ENCODE assay signal across 27 cellular contexts in genomic region chr10:81679291-81679690, GRCh38.
"Had no signal": no experiment of that assay in that cellular context is flagged by ENCODE, and none has a peak within 500 bp of the region (broad histone marks: within the 10 kb centered on the region; RNA-seq: fewer than 3 reads in every experiment).

No MANE protein-coding gene starts in this region.

- H3K27me3 ChIP-seq: neutrophil, ovary, stomach, thyroid gland, tibial nerve, upper lobe of left lung, vagina had no signal

- H3K79me2 ChIP-seq: parathyroid adenoma had no signal

- FAIRE-seq: urothelium cell line had no signal

- H3K27ac ChIP-seq: neutrophil, ovary, parathyroid adenoma, psoas muscle, skin epidermis, stomach, thoracic aorta, thyroid gland, tibial nerve, upper lobe of left lung, vagina had no signal

- DNase-seq: naive thymus-derived CD8-positive, alpha-beta T cell; nephron progenitor cell; occipital lobe; ovary; posterior cingulate gyrus; psoas muscle; right cardiac atrium; stimulated activated CD4-positive, alpha-beta T cell treated with anti-CD3 and anti-CD28 coated beads, Interleukin-15, amount 100 ng/mL, for 24 hours; stimulated activated CD4-positive, alpha-beta T cell treated with anti-CD3 and anti-CD28 coated beads, Interleukin-2, amount 100 ng/mL, for 24 hours; stimulated activated CD4-positive, alpha-beta T cell treated with anti-CD3 and anti-CD28 coated beads, Interleukin-2, amount 100 ng/mL, for 48 hours; stimulated activated CD4-positive, alpha-beta T cell treated with anti-CD3 and anti-CD28 coated beads, Interleukin-4, amount 100 ng/mL, for 24 hours; stimulated activated naive B cell treated with anti-CD40 and anti-IgM and Interleukin-4, amounts not matched to agents 10 μg/mL and 1 μg/mL and 100 μg/mL, for 72 hours; stimulated activated naive CD4-positive, alpha-beta T cell treated with Interleukin-2 at 50 U/mL for 16 hours; stomach; thyroid gland; trophoblast cell; upper lobe of left lung had no signal

- H3K4me3 ChIP-seq: ovary, psoas muscle, skin epidermis, stomach, thoracic aorta, thyroid gland, tibial nerve, upper lobe of left lung, vagina had no signal

- H3K36me3 ChIP-seq: neutrophil, ovary, stomach, thoracic aorta, thyroid gland, tibial nerve, upper lobe of left lung, vagina had no signal

- H2AFZ ChIP-seq: parathyroid adenoma had no signal

- H3K9me3 ChIP-seq: neutrophil, ovary, psoas muscle, thoracic aorta, thyroid gland, tibial nerve, upper lobe of left lung, vagina had no signal

- H3K4me1 ChIP-seq: parathyroid adenoma, psoas muscle, stomach, thyroid gland, tibial nerve, upper lobe of left lung, vagina had no signal

- H3K9ac ChIP-seq: parathyroid adenoma had no signal

- ATAC-seq: naive thymus-derived CD8-positive, alpha-beta T cell; natural killer cell treated with Interleukin-12 subunit alpha and Interleukin-12 subunit beta and Interleukin-15 and Interleukin-18, amount 100 ng/mL, for 72 hours; psoas muscle; right cardiac atrium; sciatic nerve; stimulated activated effector memory CD8-positive, alpha-beta T cell treated with anti-CD3 and anti-CD28 coated beads, Interleukin-12 subunit alpha, Interleukin-12 subunit beta, amount 100 ng/mL, for 72 hours; stimulated activated naive B cell treated with anti-CD40 and anti-IgM and Interleukin-4, amounts not matched to agents 10 μg/mL and 1 μg/mL and 100 μg/mL, for 72 hours had no signal
